Comparison of ENCODE assay signal across 1 cellular context in genomic region chr15:33215941-33216872, GRCh38.
TF ChIP-seq lines count a peak whose summit lies in the region.

No MANE protein-coding gene starts in this region.

TF ChIP-seq in GM23338, 12 proteins besides CTCF, POLR2A, EP300 and RAD21 (continued from another document):
- TF ChIP-seq ZNF462 (CRISPR knock-in tag; IDR thresholded peaks at IDR 0.05), result no peak
